1 cellular context compared by ENCODE assay signal in the genomic region with DNA sequence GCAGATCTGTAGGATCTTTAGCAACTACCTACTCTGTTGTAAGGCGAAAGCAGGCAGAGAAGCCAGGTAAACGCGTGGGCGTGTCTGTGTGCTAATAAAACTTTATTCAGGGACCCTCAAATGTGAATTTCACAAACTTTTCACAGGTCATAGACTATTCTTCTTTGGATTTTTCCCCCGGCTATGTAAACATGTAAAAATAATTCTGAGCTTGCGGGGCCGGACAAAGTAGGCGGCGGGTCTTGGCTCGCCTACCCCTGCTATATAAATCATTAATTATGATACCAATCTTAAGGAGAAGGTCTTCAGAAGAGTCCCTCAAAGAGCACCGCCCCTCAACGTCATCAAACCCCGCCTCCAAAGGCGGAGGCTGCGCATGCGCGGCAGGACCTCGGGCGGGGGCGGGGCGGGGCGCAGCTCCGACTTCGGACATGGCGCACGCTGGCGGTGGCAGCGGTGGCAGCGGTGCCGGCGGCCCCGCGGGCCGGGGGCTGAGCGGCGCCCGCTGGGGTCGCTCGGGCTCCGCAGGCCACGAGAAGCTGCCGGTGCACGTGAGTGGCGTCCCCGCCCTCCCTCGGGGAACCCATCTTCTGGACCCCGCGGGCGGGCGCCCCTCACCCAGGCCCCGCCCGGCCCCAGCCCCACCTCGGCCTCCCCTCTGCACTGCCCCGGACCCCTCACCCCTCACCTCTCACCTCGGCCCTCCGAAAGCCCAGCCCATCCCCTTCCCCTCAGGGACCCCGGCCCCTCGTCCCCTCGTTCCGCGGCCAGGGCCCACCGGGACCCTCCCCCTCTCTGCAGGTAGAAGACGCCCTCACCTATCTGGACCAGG.
TF ChIP-seq lines count a peak whose summit lies in the region.

A gene with protein sequence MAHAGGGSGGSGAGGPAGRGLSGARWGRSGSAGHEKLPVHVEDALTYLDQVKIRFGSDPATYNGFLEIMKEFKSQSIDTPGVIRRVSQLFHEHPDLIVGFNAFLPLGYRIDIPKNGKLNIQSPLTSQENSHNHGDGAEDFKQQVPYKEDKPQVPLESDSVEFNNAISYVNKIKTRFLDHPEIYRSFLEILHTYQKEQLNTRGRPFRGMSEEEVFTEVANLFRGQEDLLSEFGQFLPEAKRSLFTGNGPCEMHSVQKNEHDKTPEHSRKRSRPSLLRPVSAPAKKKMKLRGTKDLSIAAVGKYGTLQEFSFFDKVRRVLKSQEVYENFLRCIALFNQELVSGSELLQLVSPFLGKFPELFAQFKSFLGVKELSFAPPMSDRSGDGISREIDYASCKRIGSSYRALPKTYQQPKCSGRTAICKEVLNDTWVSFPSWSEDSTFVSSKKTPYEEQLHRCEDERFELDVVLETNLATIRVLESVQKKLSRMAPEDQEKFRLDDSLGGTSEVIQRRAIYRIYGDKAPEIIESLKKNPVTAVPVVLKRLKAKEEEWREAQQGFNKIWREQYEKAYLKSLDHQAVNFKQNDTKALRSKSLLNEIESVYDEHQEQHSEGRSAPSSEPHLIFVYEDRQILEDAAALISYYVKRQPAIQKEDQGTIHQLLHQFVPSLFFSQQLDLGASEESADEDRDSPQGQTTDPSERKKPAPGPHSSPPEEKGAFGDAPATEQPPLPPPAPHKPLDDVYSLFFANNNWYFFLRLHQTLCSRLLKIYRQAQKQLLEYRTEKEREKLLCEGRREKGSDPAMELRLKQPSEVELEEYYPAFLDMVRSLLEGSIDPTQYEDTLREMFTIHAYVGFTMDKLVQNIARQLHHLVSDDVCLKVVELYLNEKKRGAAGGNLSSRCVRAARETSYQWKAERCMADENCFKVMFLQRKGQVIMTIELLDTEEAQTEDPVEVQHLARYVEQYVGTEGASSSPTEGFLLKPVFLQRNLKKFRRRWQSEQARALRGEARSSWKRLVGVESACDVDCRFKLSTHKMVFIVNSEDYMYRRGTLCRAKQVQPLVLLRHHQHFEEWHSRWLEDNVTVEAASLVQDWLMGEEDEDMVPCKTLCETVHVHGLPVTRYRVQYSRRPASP (plus strand): TSS at position 409 of the 832 bp plus-strand sequence. CDS start 23 bp downstream, at position 432.

TF ChIP-seq in HepG2, 621 proteins besides CTCF, POLR2A, EP300 and RAD21 (continued from another document and continues in another):
- TF ChIP-seq, protein P1, sequence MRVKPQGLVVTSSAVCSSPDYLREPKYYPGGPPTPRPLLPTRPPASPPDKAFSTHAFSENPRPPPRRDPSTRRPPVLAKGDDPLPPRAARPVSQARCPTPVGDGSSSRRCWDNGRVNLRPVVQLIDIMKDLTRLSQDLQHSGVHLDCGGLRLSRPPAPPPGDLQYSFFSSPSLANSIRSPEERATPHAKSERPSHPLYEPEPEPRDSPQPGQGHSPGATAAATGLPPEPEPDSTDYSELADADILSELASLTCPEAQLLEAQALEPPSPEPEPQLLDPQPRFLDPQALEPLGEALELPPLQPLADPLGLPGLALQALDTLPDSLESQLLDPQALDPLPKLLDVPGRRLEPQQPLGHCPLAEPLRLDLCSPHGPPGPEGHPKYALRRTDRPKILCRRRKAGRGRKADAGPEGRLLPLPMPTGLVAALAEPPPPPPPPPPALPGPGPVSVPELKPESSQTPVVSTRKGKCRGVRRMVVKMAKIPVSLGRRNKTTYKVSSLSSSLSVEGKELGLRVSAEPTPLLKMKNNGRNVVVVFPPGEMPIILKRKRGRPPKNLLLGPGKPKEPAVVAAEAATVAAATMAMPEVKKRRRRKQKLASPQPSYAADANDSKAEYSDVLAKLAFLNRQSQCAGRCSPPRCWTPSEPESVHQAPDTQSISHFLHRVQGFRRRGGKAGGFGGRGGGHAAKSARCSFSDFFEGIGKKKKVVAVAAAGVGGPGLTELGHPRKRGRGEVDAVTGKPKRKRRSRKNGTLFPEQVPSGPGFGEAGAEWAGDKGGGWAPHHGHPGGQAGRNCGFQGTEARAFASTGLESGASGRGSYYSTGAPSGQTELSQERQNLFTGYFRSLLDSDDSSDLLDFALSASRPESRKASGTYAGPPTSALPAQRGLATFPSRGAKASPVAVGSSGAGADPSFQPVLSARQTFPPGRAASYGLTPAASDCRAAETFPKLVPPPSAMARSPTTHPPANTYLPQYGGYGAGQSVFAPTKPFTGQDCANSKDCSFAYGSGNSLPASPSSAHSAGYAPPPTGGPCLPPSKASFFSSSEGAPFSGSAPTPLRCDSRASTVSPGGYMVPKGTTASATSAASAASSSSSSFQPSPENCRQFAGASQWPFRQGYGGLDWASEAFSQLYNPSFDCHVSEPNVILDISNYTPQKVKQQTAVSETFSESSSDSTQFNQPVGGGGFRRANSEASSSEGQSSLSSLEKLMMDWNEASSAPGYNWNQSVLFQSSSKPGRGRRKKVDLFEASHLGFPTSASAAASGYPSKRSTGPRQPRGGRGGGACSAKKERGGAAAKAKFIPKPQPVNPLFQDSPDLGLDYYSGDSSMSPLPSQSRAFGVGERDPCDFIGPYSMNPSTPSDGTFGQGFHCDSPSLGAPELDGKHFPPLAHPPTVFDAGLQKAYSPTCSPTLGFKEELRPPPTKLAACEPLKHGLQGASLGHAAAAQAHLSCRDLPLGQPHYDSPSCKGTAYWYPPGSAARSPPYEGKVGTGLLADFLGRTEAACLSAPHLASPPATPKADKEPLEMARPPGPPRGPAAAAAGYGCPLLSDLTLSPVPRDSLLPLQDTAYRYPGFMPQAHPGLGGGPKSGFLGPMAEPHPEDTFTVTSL (CRISPR knock-in tag; IDR thresholded peaks at IDR 0.05; ENCODE audit: borderline replicate concordance), result no peak
- TF ChIP-seq KAT8 (CRISPR knock-in tag; IDR thresholded peaks at IDR 0.05), result no peak; the same call in 1 of the 2 replicates
- TF ChIP-seq, protein P2, sequence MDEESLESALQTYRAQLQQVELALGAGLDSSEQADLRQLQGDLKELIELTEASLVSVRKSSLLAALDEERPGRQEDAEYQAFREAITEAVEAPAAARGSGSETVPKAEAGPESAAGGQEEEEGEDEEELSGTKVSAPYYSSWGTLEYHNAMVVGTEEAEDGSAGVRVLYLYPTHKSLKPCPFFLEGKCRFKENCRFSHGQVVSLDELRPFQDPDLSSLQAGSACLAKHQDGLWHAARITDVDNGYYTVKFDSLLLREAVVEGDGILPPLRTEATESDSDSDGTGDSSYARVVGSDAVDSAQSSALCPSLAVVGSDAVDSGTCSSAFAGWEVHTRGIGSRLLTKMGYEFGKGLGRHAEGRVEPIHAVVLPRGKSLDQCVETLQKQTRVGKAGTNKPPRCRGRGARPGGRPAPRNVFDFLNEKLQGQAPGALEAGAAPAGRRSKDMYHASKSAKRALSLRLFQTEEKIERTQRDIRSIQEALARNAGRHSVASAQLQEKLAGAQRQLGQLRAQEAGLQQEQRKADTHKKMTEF (CRISPR knock-in tag; IDR thresholded peaks at IDR 0.05), result peak; percentile 22; the same call in 1 of the 2 replicates
- no peak for TF ChIP-seq ZNF335 (CRISPR knock-in tag; IDR thresholded peaks at IDR 0.05)
- no peak for TF ChIP-seq AGO2 (optimal IDR thresholded peaks at IDR 0.05; ENCODE audit: low read depth, low read length)
- TF ChIP-seq ZNF816 (CRISPR knock-in tag; IDR thresholded peaks at IDR 0.05; ENCODE audit: borderline replicate concordance), result no peak
- peak; percentile 58 for TF ChIP-seq POLR2AphosphoS5 (IDR thresholded peaks at IDR 0.05; ENCODE audit: low read depth, low read length)
- TF ChIP-seq, protein P3, sequence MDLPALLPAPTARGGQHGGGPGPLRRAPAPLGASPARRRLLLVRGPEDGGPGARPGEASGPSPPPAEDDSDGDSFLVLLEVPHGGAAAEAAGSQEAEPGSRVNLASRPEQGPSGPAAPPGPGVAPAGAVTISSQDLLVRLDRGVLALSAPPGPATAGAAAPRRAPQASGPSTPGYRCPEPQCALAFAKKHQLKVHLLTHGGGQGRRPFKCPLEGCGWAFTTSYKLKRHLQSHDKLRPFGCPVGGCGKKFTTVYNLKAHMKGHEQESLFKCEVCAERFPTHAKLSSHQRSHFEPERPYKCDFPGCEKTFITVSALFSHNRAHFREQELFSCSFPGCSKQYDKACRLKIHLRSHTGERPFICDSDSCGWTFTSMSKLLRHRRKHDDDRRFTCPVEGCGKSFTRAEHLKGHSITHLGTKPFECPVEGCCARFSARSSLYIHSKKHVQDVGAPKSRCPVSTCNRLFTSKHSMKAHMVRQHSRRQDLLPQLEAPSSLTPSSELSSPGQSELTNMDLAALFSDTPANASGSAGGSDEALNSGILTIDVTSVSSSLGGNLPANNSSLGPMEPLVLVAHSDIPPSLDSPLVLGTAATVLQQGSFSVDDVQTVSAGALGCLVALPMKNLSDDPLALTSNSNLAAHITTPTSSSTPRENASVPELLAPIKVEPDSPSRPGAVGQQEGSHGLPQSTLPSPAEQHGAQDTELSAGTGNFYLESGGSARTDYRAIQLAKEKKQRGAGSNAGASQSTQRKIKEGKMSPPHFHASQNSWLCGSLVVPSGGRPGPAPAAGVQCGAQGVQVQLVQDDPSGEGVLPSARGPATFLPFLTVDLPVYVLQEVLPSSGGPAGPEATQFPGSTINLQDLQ (CRISPR knock-in tag; IDR thresholded peaks at IDR 0.05), result no peak
- no peak for TF ChIP-seq ZNF33B (CRISPR knock-in tag; IDR thresholded peaks at IDR 0.05)
- no peak for TF ChIP-seq ZNF251 (CRISPR knock-in tag; IDR thresholded peaks at IDR 0.05)
- TF ChIP-seq, protein P4, sequence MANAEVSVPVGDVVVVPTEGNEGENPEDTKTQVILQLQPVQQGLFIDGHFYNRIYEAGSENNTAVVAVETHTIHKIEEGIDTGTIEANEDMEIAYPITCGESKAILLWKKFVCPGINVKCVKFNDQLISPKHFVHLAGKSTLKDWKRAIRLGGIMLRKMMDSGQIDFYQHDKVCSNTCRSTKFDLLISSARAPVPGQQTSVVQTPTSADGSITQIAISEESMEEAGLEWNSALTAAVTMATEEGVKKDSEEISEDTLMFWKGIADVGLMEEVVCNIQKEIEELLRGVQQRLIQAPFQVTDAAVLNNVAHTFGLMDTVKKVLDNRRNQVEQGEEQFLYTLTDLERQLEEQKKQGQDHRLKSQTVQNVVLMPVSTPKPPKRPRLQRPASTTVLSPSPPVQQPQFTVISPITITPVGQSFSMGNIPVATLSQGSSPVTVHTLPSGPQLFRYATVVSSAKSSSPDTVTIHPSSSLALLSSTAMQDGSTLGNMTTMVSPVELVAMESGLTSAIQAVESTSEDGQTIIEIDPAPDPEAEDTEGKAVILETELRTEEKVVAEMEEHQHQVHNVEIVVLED (CRISPR knock-in tag; IDR thresholded peaks at IDR 0.05; ENCODE audit: borderline replicate concordance), result no peak
- TF ChIP-seq ZMAT3 (CRISPR knock-in tag; conservative IDR thresholded peaks at IDR 0.05), result no peak
- peak; percentile 76 for TF ChIP-seq POLR2G (IDR thresholded peaks at IDR 0.05; ENCODE audit: low read depth, low read length)
- TF ChIP-seq ZNF44 (CRISPR knock-in tag; IDR thresholded peaks at IDR 0.05), result no peak
- TF ChIP-seq ZFX (CRISPR knock-in tag; IDR thresholded peaks at IDR 0.05; ENCODE audit: low read depth), result peak; percentile 71
- 0 out of 2 replicates have a peak, but pooled peaks have one; percentile 50 for TF ChIP-seq ZNF543 (CRISPR knock-in tag; IDR thresholded peaks at IDR 0.05)
- TF ChIP-seq ZNF292 (CRISPR knock-in tag; IDR thresholded peaks at IDR 0.05; ENCODE audit: borderline replicate concordance, low read depth), result no peak
- TF ChIP-seq ZNF790 (CRISPR knock-in tag; IDR thresholded peaks at IDR 0.05; ENCODE audit: borderline replicate concordance), result no peak
- no peak for TF ChIP-seq SP1 (IDR thresholded peaks at IDR 0.05)
- peak; percentile 82 for TF ChIP-seq SP1 (CRISPR knock-in tag; IDR thresholded peaks at IDR 0.05)
- no peak for TF ChIP-seq ZNF589 (CRISPR knock-in tag; conservative IDR thresholded peaks at IDR 0.05)
- no peak for TF ChIP-seq ZNF713 (CRISPR knock-in tag; IDR thresholded peaks at IDR 0.05)
- no peak for TF ChIP-seq FOXK2 (IDR thresholded peaks at IDR 0.05)
- TF ChIP-seq, protein P5, sequence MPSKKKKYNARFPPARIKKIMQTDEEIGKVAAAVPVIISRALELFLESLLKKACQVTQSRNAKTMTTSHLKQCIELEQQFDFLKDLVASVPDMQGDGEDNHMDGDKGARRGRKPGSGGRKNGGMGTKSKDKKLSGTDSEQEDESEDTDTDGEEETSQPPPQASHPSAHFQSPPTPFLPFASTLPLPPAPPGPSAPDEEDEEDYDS (CRISPR knock-in tag; IDR thresholded peaks at IDR 0.05), result peak; percentile 26; the same call in 1 of the 2 replicates
- TF ChIP-seq, protein P6, sequence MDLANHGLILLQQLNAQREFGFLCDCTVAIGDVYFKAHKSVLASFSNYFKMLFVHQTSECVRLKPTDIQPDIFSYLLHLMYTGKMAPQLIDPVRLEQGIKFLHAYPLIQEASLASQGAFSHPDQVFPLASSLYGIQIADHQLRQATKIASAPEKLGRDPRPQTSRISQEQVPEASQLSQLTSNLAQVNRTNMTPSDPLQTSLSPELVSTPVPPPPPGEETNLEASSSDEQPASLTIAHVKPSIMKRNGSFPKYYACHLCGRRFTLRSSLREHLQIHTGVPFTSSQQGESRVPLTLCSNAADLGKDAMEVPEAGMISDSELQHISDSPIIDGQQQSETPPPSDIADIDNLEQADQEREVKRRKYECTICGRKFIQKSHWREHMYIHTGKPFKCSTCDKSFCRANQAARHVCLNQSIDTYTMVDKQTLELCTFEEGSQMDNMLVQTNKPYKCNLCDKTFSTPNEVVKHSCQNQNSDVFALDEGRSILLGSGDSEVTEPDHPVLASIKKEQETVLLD (CRISPR knock-in tag; IDR thresholded peaks at IDR 0.05; ENCODE audit: low read depth), result no peak
- TF ChIP-seq, protein P7, sequence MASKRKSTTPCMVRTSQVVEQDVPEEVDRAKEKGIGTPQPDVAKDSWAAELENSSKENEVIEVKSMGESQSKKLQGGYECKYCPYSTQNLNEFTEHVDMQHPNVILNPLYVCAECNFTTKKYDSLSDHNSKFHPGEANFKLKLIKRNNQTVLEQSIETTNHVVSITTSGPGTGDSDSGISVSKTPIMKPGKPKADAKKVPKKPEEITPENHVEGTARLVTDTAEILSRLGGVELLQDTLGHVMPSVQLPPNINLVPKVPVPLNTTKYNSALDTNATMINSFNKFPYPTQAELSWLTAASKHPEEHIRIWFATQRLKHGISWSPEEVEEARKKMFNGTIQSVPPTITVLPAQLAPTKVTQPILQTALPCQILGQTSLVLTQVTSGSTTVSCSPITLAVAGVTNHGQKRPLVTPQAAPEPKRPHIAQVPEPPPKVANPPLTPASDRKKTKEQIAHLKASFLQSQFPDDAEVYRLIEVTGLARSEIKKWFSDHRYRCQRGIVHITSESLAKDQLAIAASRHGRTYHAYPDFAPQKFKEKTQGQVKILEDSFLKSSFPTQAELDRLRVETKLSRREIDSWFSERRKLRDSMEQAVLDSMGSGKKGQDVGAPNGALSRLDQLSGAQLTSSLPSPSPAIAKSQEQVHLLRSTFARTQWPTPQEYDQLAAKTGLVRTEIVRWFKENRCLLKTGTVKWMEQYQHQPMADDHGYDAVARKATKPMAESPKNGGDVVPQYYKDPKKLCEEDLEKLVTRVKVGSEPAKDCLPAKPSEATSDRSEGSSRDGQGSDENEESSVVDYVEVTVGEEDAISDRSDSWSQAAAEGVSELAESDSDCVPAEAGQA (IDR thresholded peaks at IDR 0.05; ENCODE audit: low read depth), result no peak
- TF ChIP-seq, protein P7 (CRISPR knock-in tag; IDR thresholded peaks at IDR 0.05; ENCODE audit: borderline replicate concordance), result no peak
